1 cellular context compared by ENCODE assay signal in the genomic region with DNA sequence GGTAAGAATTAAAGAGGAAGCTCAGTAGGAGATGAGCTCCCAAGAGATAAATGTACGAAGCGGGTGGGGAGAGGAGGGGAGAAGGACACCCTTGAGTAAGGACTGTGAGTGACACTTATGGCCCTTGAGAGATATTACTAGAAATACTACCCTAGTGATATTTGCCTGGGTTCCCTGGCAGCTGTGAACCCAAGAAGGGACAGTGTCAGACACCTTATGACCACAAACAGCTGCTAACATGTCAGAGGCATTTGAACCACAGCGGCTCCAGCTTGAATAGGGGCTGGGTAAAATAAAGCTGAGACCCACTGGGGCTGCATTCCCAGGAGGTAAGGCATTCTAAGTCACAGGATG.
TF ChIP-seq lines count a peak whose summit lies in the region.

No MANE protein-coding gene starts in this region.

TF ChIP-seq in K562, 482 proteins besides CTCF, POLR2A, EP300 and RAD21:
- TF ChIP-seq, protein P1, sequence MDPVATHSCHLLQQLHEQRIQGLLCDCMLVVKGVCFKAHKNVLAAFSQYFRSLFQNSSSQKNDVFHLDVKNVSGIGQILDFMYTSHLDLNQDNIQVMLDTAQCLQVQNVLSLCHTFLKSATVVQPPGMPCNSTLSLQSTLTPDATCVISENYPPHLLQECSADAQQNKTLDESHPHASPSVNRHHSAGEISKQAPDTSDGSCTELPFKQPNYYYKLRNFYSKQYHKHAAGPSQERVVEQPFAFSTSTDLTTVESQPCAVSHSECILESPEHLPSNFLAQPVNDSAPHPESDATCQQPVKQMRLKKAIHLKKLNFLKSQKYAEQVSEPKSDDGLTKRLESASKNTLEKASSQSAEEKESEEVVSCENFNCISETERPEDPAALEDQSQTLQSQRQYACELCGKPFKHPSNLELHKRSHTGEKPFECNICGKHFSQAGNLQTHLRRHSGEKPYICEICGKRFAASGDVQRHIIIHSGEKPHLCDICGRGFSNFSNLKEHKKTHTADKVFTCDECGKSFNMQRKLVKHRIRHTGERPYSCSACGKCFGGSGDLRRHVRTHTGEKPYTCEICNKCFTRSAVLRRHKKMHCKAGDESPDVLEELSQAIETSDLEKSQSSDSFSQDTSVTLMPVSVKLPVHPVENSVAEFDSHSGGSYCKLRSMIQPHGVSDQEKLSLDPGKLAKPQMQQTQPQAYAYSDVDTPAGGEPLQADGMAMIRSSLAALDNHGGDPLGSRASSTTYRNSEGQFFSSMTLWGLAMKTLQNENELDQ (CRISPR knock-in tag; IDR thresholded peaks at IDR 0.05; ENCODE audit: borderline replicate concordance) = no peak
- TF ChIP-seq, protein P2, sequence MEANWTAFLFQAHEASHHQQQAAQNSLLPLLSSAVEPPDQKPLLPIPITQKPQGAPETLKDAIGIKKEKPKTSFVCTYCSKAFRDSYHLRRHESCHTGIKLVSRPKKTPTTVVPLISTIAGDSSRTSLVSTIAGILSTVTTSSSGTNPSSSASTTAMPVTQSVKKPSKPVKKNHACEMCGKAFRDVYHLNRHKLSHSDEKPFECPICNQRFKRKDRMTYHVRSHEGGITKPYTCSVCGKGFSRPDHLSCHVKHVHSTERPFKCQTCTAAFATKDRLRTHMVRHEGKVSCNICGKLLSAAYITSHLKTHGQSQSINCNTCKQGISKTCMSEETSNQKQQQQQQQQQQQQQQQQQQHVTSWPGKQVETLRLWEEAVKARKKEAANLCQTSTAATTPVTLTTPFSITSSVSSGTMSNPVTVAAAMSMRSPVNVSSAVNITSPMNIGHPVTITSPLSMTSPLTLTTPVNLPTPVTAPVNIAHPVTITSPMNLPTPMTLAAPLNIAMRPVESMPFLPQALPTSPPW (CRISPR knock-in tag; IDR thresholded peaks at IDR 0.05) = peak; percentile 26; the same call in 1 of the 2 replicates
